2 cellular contexts compared by ENCODE assay signal in the genomic region with DNA sequence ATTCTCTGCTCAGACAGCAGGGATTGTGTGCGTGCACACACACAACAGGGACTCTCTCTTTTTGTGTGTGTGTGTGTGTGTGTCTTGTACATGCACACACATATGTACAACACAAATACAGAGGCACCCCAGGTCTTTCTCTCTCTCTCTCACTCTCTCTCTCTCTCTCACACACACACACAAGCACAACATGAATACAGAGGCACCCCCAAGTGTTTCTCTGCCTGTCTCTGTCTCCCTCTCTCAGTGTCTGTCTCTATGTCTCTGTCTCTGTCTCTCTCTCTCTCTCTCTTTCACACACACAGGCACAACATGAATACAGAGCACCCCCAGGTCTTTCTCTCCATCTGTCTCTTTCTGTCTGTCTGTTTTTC.
TF ChIP-seq lines count a peak whose summit lies in the region.

No MANE protein-coding gene starts in this region.

TF ChIP-seq in IMR-90, 13 proteins besides CTCF, POLR2A, EP300 and RAD21:
- TF ChIP-seq NFE2L2 (IDR thresholded peaks at IDR 0.05; ENCODE audit: low read depth, low read length) (no peak), CHD1 (IDR thresholded peaks at IDR 0.05; ENCODE audit: low read depth, low read length) (no peak), MAFK (IDR thresholded peaks at IDR 0.05; ENCODE audit: low read depth, low read length) (no peak)
- TF ChIP-seq, protein P1, sequence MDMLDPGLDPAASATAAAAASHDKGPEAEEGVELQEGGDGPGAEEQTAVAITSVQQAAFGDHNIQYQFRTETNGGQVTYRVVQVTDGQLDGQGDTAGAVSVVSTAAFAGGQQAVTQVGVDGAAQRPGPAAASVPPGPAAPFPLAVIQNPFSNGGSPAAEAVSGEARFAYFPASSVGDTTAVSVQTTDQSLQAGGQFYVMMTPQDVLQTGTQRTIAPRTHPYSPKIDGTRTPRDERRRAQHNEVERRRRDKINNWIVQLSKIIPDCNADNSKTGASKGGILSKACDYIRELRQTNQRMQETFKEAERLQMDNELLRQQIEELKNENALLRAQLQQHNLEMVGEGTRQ (IDR thresholded peaks at IDR 0.05; ENCODE audit: low read depth, low read length), result no peak
- TF ChIP-seq, protein P2, sequence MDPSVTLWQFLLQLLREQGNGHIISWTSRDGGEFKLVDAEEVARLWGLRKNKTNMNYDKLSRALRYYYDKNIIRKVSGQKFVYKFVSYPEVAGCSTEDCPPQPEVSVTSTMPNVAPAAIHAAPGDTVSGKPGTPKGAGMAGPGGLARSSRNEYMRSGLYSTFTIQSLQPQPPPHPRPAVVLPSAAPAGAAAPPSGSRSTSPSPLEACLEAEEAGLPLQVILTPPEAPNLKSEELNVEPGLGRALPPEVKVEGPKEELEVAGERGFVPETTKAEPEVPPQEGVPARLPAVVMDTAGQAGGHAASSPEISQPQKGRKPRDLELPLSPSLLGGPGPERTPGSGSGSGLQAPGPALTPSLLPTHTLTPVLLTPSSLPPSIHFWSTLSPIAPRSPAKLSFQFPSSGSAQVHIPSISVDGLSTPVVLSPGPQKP (IDR thresholded peaks at IDR 0.05; ENCODE audit: borderline replicate concordance, low read depth, low read length), result no peak
TF ChIP-seq in IMR-90: peak in this region for 0.

TF ChIP-seq in H1, 55 proteins besides CTCF, POLR2A, EP300 and RAD21:
- no peak for TF ChIP-seq YY1 (IDR thresholded peaks at IDR 0.05; ENCODE audit: low read depth, low read length)
- TF ChIP-seq JUN (IDR thresholded peaks at IDR 0.05; ENCODE audit: low read depth, low read length), result no peak
- TF ChIP-seq TAF1 (IDR thresholded peaks at IDR 0.05; ENCODE audit: low read depth, low read length), result no peak
- no peak for TF ChIP-seq TAF7 (optimal IDR thresholded peaks at IDR 0.05; ENCODE audit: borderline replicate concordance, low read depth, low read length)
- no peak for TF ChIP-seq SP1 (IDR thresholded peaks at IDR 0.05; ENCODE audit: low read depth, low read length)
- TF ChIP-seq TCF12 (IDR thresholded peaks at IDR 0.05; ENCODE audit: low read depth, low read length), result no peak
- no peak for TF ChIP-seq SIN3A (conservative IDR thresholded peaks at IDR 0.05 in 1 of 2, IDR thresholded peaks at IDR 0.05 in 1 of 2; ENCODE audit: low read depth in 1 of 2, low read length in 2 of 2)
- no peak for TF ChIP-seq KDM1A (IDR thresholded peaks at IDR 0.05; ENCODE audit: borderline replicate concordance, low read length)
- TF ChIP-seq NANOG (IDR thresholded peaks at IDR 0.05; ENCODE audit: insufficient read depth, low read depth, low read length, poor library complexity, severe bottlenecking), result no peak
- TF ChIP-seq SIRT6 (IDR thresholded peaks at IDR 0.05; ENCODE audit: low read length), result no peak
- TF ChIP-seq, protein P3, sequence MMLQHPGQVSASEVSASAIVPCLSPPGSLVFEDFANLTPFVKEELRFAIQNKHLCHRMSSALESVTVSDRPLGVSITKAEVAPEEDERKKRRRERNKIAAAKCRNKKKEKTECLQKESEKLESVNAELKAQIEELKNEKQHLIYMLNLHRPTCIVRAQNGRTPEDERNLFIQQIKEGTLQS (IDR thresholded peaks at IDR 0.05; ENCODE audit: insufficient read depth, low read depth, low read length), result no peak
- no peak for TF ChIP-seq POLR2AphosphoS5 (IDR thresholded peaks at IDR 0.05; ENCODE audit: low read depth, low read length)
- TF ChIP-seq RXRA (IDR thresholded peaks at IDR 0.05; ENCODE audit: insufficient read depth, low read depth, low read length), result no peak
- TF ChIP-seq BACH1 (IDR thresholded peaks at IDR 0.05; ENCODE audit: low read length), result no peak
